In the genomic region with DNA sequence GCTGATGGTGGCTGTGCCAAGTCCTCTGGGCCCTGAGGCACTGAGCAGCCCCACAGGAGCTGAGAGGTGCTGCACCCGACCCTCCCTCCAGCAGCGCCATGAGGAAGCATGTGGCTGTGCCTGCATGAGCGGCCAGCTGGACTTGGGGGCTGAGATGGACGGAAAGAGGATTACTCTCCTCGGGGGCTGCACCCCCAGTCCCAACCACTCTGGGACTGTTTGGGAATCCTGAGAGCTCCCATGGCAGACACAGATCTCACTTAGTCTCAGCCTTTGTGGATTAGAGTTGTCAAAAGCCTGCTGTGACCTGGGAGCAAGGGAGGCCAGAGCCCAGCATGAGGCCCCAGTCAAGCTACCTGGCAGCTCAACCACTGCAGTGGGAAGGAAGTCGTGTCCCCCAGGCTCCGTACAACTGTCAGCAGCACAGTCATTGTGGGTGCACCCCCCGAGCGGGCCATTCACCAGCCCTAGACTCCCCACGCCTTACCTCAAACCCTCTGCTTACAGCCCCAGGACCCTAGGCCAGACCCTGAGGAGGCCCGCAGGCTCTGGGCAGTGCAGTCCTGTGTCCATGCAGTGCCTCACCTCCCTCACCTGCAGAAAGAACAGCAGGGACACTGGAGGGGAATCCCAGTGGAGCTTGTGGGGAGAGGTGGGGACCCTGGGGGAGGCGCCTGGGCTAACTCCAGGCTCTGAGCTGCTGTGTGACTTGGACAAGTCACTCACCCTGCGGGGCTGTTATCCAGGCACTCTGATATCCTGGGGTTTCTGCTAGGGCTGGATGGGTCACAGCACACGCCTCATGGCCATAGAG, we compare ENCODE assay signal across 23 cellular contexts. TPM values are rescaled to one million over a fixed set of nuclear protein-coding genes. Genes with fewer than 3 reads are reported as not detected.
DNase-seq lines count a peak whose midpoint lies in the region; ATAC-seq, FAIRE-seq and TF ChIP-seq lines count a peak whose summit lies in the region.
"Had no signal": no experiment of that assay in that cellular context is flagged by ENCODE, and none has a peak within 500 bp of the region (broad histone marks: within the 10 kb centered on the region; RNA-seq: fewer than 3 reads in every experiment).

No MANE protein-coding gene starts in this region.

- H3K9ac ChIP-seq in GM12878 (ENCODE audit: control insufficient read depth, insufficient read depth, low read length) = no peak overlapping the region

- in situ Hi-C loops in GM12878 (cut with MboI) = no loop called here

- POLR2A ChIA-PET in GM12878 (lab: Charles Lee) = interaction anchor here (1.0 to 3.1 kb wide), 9 partner anchors 8 to 781 kb away, joined by 3 to 20 read pairs (median 4); no protein-coding TSS in a partner anchor

- H3K27me3 Mint-ChIP-seq in GM23338 (ENCODE audit: insufficient read depth, low read depth, poor library complexity) = peaks cover 16% of the 10 kb centered on the region
- H3K27me3 Mint-ChIP-seq: activated naive CD8-positive, alpha-beta T cell had no signal

- no peak overlapping the region for H3K27ac Mint-ChIP-seq in GM23338
- H3K27ac Mint-ChIP-seq: activated CD8-positive, alpha-beta memory T cell treated with anti-CD3 and anti-CD28 coated beads, Interleukin-2, amount 10 ng/mL, durations not matched to agents 7 days and 5 days; activated naive CD8-positive, alpha-beta T cell; CD4-positive, alpha-beta memory T cell; effector memory CD8-positive, alpha-beta T cell; memory B cell; naive thymus-derived CD4-positive, alpha-beta T cell had no signal

- H3K9me3 Mint-ChIP-seq in GM23338 = no peaks in the 10 kb centered on the region
- H3K9me3 Mint-ChIP-seq: effector memory CD8-positive, alpha-beta T cell; memory B cell had no signal

- H3K4me3 ChIP-seq in GM23338 (no peak overlapping the region), GM12878 (no peak overlapping the region)
- H3K4me3 ChIP-seq: pancreas, suprapubic skin had no signal

- no peaks in the 10 kb centered on the region for H3F3A ChIP-seq in GM23338 (replicated peaks; ENCODE audit: low read depth)

- no peaks in the 10 kb centered on the region for H3K9me3 ChIP-seq in GM12878 (replicated peaks; ENCODE audit: control insufficient read depth, insufficient read depth, low read length)
- H3K9me3 ChIP-seq: pancreas, suprapubic skin had no signal

- H3K27me3 ChIP-seq in GM23338 (ENCODE audit: insufficient read depth) = no peaks in the 10 kb centered on the region
- H3K27me3 ChIP-seq in GM12878 (replicated peaks in 1 of 2; ENCODE audit: control insufficient read depth in 2 of 2, insufficient read depth in 2 of 2, low read length in 1 of 2) = no peaks in the 10 kb centered on the region
- H3K27me3 ChIP-seq: pancreas had no signal

- H4K20me1 ChIP-seq in GM23338 (replicated peaks; ENCODE audit: insufficient read depth) (no peaks in the 10 kb centered on the region), GM12878 (ENCODE audit: control insufficient read depth, insufficient read depth) (no peaks in the 10 kb centered on the region; the same call in 1 of the 2 replicates)

- SMC1A ChIA-PET in GM12878 (lab: Charles Lee; ENCODE audit: uncharacterized antibody, unreplicated experiment) = interaction anchor here (0.8 to 7.0 kb wide), 8 partner anchors 7 to 20 kb away, joined by 3 to 39 read pairs (median 4); no protein-coding TSS in a partner anchor

- no peak for FAIRE-seq in GM12878 (lab: Jason Lieb, UNC)
- FAIRE-seq: pancreas had no signal

- TF ChIP-seq EP300 in GM12878 (IDR thresholded peaks at IDR 0.05; ENCODE audit: borderline replicate concordance in 1 of 2, control insufficient read depth in 1 of 2, low read depth in 2 of 2, low read length in 2 of 2) = no peak

- WGBS in GM12878 (ENCODE audit: insufficient coverage, insufficient replicate concordance, low lambda C conversion rate, missing lambda C conversion rate) = 13% methylated on average over 14 of the region's 14 CpGs

- no peak for TF ChIP-seq CTCF in GM23338 (conservative IDR thresholded peaks at IDR 0.05; ENCODE audit: low read depth in 2 of 2)
- no peak for TF ChIP-seq CTCF in GM12878 (IDR thresholded peaks at IDR 0.05 in 2 of 3, conservative IDR thresholded peaks at IDR 0.05 in 1 of 3; ENCODE audit: control insufficient read depth in 2 of 3, extremely low read depth in 1 of 3, insufficient read depth in 1 of 3, low read depth in 3 of 3, low read length in 3 of 3)

- intact Hi-C loops in GM12878 (cut with micrococcal nuclease; ENCODE audit: unreplicated experiment) = no loop called here
- intact Hi-C loops in posterior vena cava (cut with DNase I) = no loop called here

- DNase-seq in NCI-H524 (lab: John Stamatoyannopoulos, UW) = peak; percentile 24 to 41
- no peak for DNase-seq in NCI-H524 treated with DMSO at 0.1 percent for 48 hours (lab: John Stamatoyannopoulos, UW)
- no peak for DNase-seq in GM23338 (ENCODE audit: low spot score)
- no peak for DNase-seq in GM12878 (ENCODE audit: low read depth, low spot score)
- peak; percentile 24 for DNase-seq in posterior vena cava (ENCODE audit: low spot score)
- DNase-seq: ACHN; activated CD4-positive, alpha-beta T cell treated with anti-CD3 and anti-CD28 coated beads for 4 hours; activated CD8-positive, alpha-beta memory T cell treated with anti-CD3 and anti-CD28 coated beads, Interleukin-2, amount 10 ng/mL, durations not matched to agents 7 days and 5 days; CD4-positive, alpha-beta memory T cell; effector memory CD8-positive, alpha-beta T cell; naive thymus-derived CD4-positive, alpha-beta T cell; NCI-H226; pancreas; RPMI8226 had no signal

- H3K36me3 ChIP-seq in GM23338 (ENCODE audit: insufficient read depth) (no peaks in the 10 kb centered on the region), GM12878 (ENCODE audit: control insufficient read depth in 2 of 2, insufficient read depth in 2 of 2, low read length in 1 of 2) (no peaks in the 10 kb centered on the region)
- H3K36me3 ChIP-seq: pancreas, suprapubic skin had no signal

- RAD21 ChIA-PET in GM12878 (lab: Charles Lee; ENCODE audit: unreplicated experiment) = interaction anchor here (0.5 to 3.9 kb wide), 6 partner anchors 8 to 45 kb away, joined by 3 to 48 read pairs (median 4); no protein-coding TSS in a partner anchor

- BruUV-seq in GM12878 (replicated peaks; lab: Mats Ljungman, UMichigan) = no TSS peak

- no peaks in the 10 kb centered on the region for H3K36me3 Mint-ChIP-seq in GM23338 (ENCODE audit: low read depth)
- H3K36me3 Mint-ChIP-seq: activated CD8-positive, alpha-beta memory T cell treated with anti-CD3 and anti-CD28 coated beads, Interleukin-2, amount 10 ng/mL, durations not matched to agents 7 days and 5 days; activated naive CD8-positive, alpha-beta T cell; CD4-positive, alpha-beta memory T cell; memory B cell; naive thymus-derived CD4-positive, alpha-beta T cell had no signal

- no peak overlapping the region for H3K4me3 Mint-ChIP-seq in GM23338
- H3K4me3 Mint-ChIP-seq: activated CD8-positive, alpha-beta memory T cell treated with anti-CD3 and anti-CD28 coated beads, Interleukin-2, amount 10 ng/mL, durations not matched to agents 7 days and 5 days; activated naive CD8-positive, alpha-beta T cell; CD4-positive, alpha-beta memory T cell; effector memory CD8-positive, alpha-beta T cell; memory B cell; naive thymus-derived CD4-positive, alpha-beta T cell had no signal

- CTCF ChIA-PET in GM12878 (lab: Yijun Ruan, JAX) = interaction anchor here (0.7 to 1.4 kb wide), 5 partner anchors 8 to 96 kb away, joined by 3 to 4 read pairs (median 3); no protein-coding TSS in a partner anchor

- peak; percentile 65 for ATAC-seq in GM23338
- peak; percentile 32 for ATAC-seq in GM12878
- no peak for ATAC-seq in GM21423 (IDR thresholded peaks at IDR 0.05; ENCODE audit: unreplicated experiment)
- ATAC-seq in HG03095 (IDR thresholded peaks at IDR 0.05; ENCODE audit: unreplicated experiment) = no peak
- no peak for ATAC-seq in GM21390 (IDR thresholded peaks at IDR 0.05; ENCODE audit: unreplicated experiment)
- ATAC-seq: activated CD8-positive, alpha-beta memory T cell treated with anti-CD3 and anti-CD28 coated beads, Interleukin-2, amount 10 ng/mL, durations not matched to agents 7 days and 5 days; effector memory CD8-positive, alpha-beta T cell; naive thymus-derived CD4-positive, alpha-beta T cell; pancreas; sciatic nerve had no signal

- H3K27ac ChIP-seq in GM23338 (ENCODE audit: low read depth) (no peak overlapping the region), GM12878 (ENCODE audit: control insufficient read depth, insufficient read depth) (no peak overlapping the region)
- H3K27ac ChIP-seq: pancreas, suprapubic skin had no signal

- no peaks in the 10 kb centered on the region for H3K79me2 ChIP-seq in GM23338 (replicated peaks; ENCODE audit: insufficient read depth)
- H3K79me2 ChIP-seq in GM12878 (ENCODE audit: control insufficient read depth, insufficient read depth, low read length) = no peaks in the 10 kb centered on the region

- no peak overlapping the region for H2AFZ ChIP-seq in GM23338
- no peak overlapping the region for H2AFZ ChIP-seq in GM12878 (ENCODE audit: control insufficient read depth, low read depth, low read length)

- no peaks in the 10 kb centered on the region for H3K9me2 ChIP-seq in GM23338 (ENCODE audit: insufficient read depth)

- no peak overlapping the region for H3K4me2 ChIP-seq in GM23338
- H3K4me2 ChIP-seq in GM12878 (ENCODE audit: control insufficient read depth, insufficient read depth) = no peak overlapping the region

- H3K4me1 Mint-ChIP-seq in GM23338 = no peaks in the 10 kb centered on the region; the same call in 1 of the 3 replicates
- H3K4me1 Mint-ChIP-seq: activated CD8-positive, alpha-beta memory T cell treated with anti-CD3 and anti-CD28 coated beads, Interleukin-2, amount 10 ng/mL, durations not matched to agents 7 days and 5 days; memory B cell had no signal

- TF ChIP-seq RAD21 in GM12878 (IDR thresholded peaks at IDR 0.05; ENCODE audit: insufficient read depth, low read depth, low read length) = no peak

- no peaks in the 10 kb centered on the region for H3K4me1 ChIP-seq in GM23338 (ENCODE audit: insufficient read depth)
- no peaks in the 10 kb centered on the region for H3K4me1 ChIP-seq in GM12878 (ENCODE audit: control insufficient read depth, insufficient read depth, low read length)
- H3K4me1 ChIP-seq: pancreas, suprapubic skin had no signal

- no peak for TF ChIP-seq POLR2A in GM12878 (IDR thresholded peaks at IDR 0.05; ENCODE audit: low read depth, low read length)

RNA-seq across cellular contexts. Expression of a gene that starts 17.1 kb away (rescaled TPM):
- total RNA-seq in GM23338 (2014; rRNA removed; shearing (Covaris generic)) = not detected in 2 replicates
- polyA plus RNA-seq in GM23338 (2016; fragmentation: Nextera tagmentation; extraction: Ambion mirVana) (not detected in 2 replicates), GM12878 (2011; rRNA removed) (not detected in 2 replicates), GM12878 (2014; fragmentation: Illumina TruSeq; extraction: Trizol) (not detected in 2 replicates), GM12878 (2014; fragmentation: Nextera tagmentation; extraction: Ambion mirVana) (not detected), GM12878 (2014; rRNA removed) (not detected in 2 replicates), GM12878 (2016; fragmentation: Nextera tagmentation; extraction: Ambion mirVana) (not detected)
- total RNA-seq in GM12878 (2013; cell fraction: nucleolus; rRNA removed) = not detected in 2 replicates
- total RNA-seq in GM12878 (2014; rRNA removed) (not detected in 2 replicates), GM12878 (2014; rRNA removed; fragmentation: Illumina TruSeq; extraction: Trizol) (not detected in 2 replicates), GM12878 (2021) (not detected in 2 replicates), posterior vena cava (not detected)
- not detected for polyA plus RNA-seq in GM12878 (2011; ENCODE audit: low read depth)
- polyA plus RNA-seq in GM12878 (2011; cell fraction: cytosol; rRNA removed) = not detected in 2 replicates
- polyA plus RNA-seq in GM12878 (2011; cell fraction: nucleus; rRNA removed) = not detected in 2 replicates
- polyA plus RNA-seq in GM12878 (2012) = not detected in 2 replicates
- not detected in 2 replicates for polyA minus RNA-seq in GM12878 (2011; rRNA and poly(A)+ RNA removed)
- polyA minus RNA-seq in GM12878 (2011; cell fraction: cytosol; rRNA and poly(A)+ RNA removed) = not detected in 2 replicates
- polyA minus RNA-seq in GM12878 (2011; cell fraction: nucleus; rRNA and poly(A)+ RNA removed) = not detected in 2 replicates
- total RNA-seq: activated CD8-positive, alpha-beta memory T cell treated with anti-CD3 and anti-CD28 coated beads, Interleukin-2, amount 10 ng/mL, durations not matched to agents 7 days and 5 days; CD4-positive, alpha-beta memory T cell; chondrocyte; M059J; naive thymus-derived CD4-positive, alpha-beta T cell; pancreas; sciatic nerve; suprapubic skin had no signal
- polyA plus RNA-seq: CD4-positive, alpha-beta memory T cell; naive thymus-derived CD4-positive, alpha-beta T cell; pancreas had no signal

Comparison
In these comparisons a context has a peak if more than half of its experiments do, and no peak if none do; other contexts are left out.
1. DNase-seq: peak in NCI-H524 (2 of 2) and posterior vena cava (single experiment); none in NCI-H524 treated with DMSO at 0.1 percent for 48 hours (single experiment), GM23338 (single experiment) and GM12878 (single experiment).
2. ATAC-seq: peak in GM23338 (single experiment) and GM12878 (single experiment); none in GM21423 (single experiment), HG03095 (single experiment) and GM21390 (single experiment).